ENCODE assay signal across 20 cellular contexts in genomic region chr19:54104998-54105715, GRCh38. TPM values are rescaled to one million over a fixed set of nuclear protein-coding genes. Genes with fewer than 3 reads are reported as not detected.
DNase-seq lines count a peak whose midpoint lies in the region; ATAC-seq lines count a peak whose summit lies in the region.
"Had no signal": no experiment of that assay in that cellular context is flagged by ENCODE, and none has a peak within 500 bp of the region (broad histone marks: within the 10 kb centered on the region; RNA-seq: fewer than 3 reads in every experiment).

No MANE protein-coding gene starts in this region.

- intact Hi-C loops in aorta (cut with DNase I) = loop anchor here in 1 of 2 donors (10.0 kb wide), 1 partner anchor 260 kb away; no protein-coding TSS in a partner anchor

- WGBS in aorta, 2 donors = 87 to 90% methylated on average over 11 of the region's 11 CpGs

- peaks cover 0 to 2% of the 10 kb centered on the region in 2 donors for H3K4me1 ChIP-seq in aorta (ENCODE audit: control insufficient read depth in 1 of 2, insufficient read depth in 2 of 2, low read length in 2 of 2)

- no peaks in the 10 kb centered on the region for H3K36me3 Mint-ChIP-seq in activated naive CD8-positive, alpha-beta T cell
- peaks cover 27% of the 10 kb centered on the region for H3K36me3 Mint-ChIP-seq in activated naive CD8-positive, alpha-beta T cell treated with anti-CD3 and anti-CD28 coated beads, Interleukin-2, amount 50 U/mL, for 24 hours (ENCODE audit: low read depth)
- H3K36me3 Mint-ChIP-seq in naive B cell = peaks cover 0 to 19% of the 10 kb centered on the region in 2 donors

- H3K9me3 Mint-ChIP-seq in activated naive CD8-positive, alpha-beta T cell (ENCODE audit: low read depth) = no peaks in the 10 kb centered on the region
- H3K9me3 Mint-ChIP-seq in activated naive CD8-positive, alpha-beta T cell treated with anti-CD3 and anti-CD28 coated beads, Interleukin-2, amount 50 U/mL, for 24 hours = no peaks in the 10 kb centered on the region
- no peaks in the 10 kb centered on the region for H3K9me3 Mint-ChIP-seq in naive B cell

- no peak overlapping the region for H3K27ac ChIP-seq in aorta (ENCODE audit: low read depth in 1 of 2, low read length in 2 of 2)
- H3K27ac ChIP-seq: esophagus muscularis mucosa had no signal

- ATAC-seq in activated naive CD8-positive, alpha-beta T cell treated with anti-CD3 and anti-CD28 coated beads, Interleukin-2, amount 50 U/mL, for 24 hours = no peak
- no peak for ATAC-seq in naive B cell (ENCODE audit: low read depth in 2 of 2)
- no peak for ATAC-seq in aorta (ENCODE audit: low FRiP score)
- ATAC-seq: activated CD8-positive, alpha-beta memory T cell treated with anti-CD3 and anti-CD28 coated beads, Interleukin-2, amount 10 ng/mL, durations not matched to agents 7 days and 5 days; SK-N-SH treated with all-trans-retinoic acid at 6 μM for 48 hours had no signal

- no peaks in the 10 kb centered on the region for H3K27me3 Mint-ChIP-seq in activated naive CD8-positive, alpha-beta T cell
- no peaks in the 10 kb centered on the region for H3K27me3 Mint-ChIP-seq in activated naive CD8-positive, alpha-beta T cell treated with anti-CD3 and anti-CD28 coated beads, Interleukin-2, amount 50 U/mL, for 24 hours
- H3K27me3 Mint-ChIP-seq in naive B cell = no peaks in the 10 kb centered on the region
- H3K27me3 Mint-ChIP-seq: activated CD8-positive, alpha-beta memory T cell treated with anti-CD3 and anti-CD28 coated beads, Interleukin-2, amount 10 ng/mL, durations not matched to agents 7 days and 5 days had no signal

- no peak for DNase-seq in activated naive CD8-positive, alpha-beta T cell treated with anti-CD3 and anti-CD28 coated beads, Interleukin-2, amount 50 U/mL, for 24 hours
- DNase-seq in amniotic epithelial cell (ENCODE audit: low read depth) (peak; percentile 37), naive B cell (no peak), aorta (peak; percentile 42 to 56), AG20443 (ENCODE audit: low spot score) (no peak)
- DNase-seq in stimulated activated naive CD4-positive, alpha-beta T cell (lab: John Stamatoyannopoulos, UW) = no peak
- DNase-seq in stimulated activated CD4-positive, alpha-beta T cell treated with anti-CD3 and anti-CD28 coated beads, Interleukin-4, amount 100 ng/mL, for 24 hours = no peak
- DNase-seq: activated CD8-positive, alpha-beta memory T cell treated with anti-CD3 and anti-CD28 coated beads, Interleukin-2, amount 10 ng/mL, durations not matched to agents 7 days and 5 days; activated effector memory CD4-positive, alpha-beta T cell treated with Interleukin-2 at 50 U/mL for 16 hours; central memory CD4-positive, alpha-beta T cell; GF-D8; GOT3; NCI-H2171 treated with DMSO at 0.1 percent for 48 hours; nucleus accumbens had no signal

- no peaks in the 10 kb centered on the region for H3K27me3 ChIP-seq in aorta (ENCODE audit: control insufficient read depth in 1 of 2, insufficient read depth in 2 of 2, low read length in 1 of 2)
- H3K27me3 ChIP-seq: esophagus muscularis mucosa had no signal

- H3K9me3 ChIP-seq in aorta (ENCODE audit: control insufficient read depth, low read length) = no peaks in the 10 kb centered on the region
- H3K9me3 ChIP-seq: esophagus muscularis mucosa had no signal

- H3K36me3 ChIP-seq in aorta (ENCODE audit: control insufficient read depth in 1 of 2, insufficient read depth in 2 of 2, low read length in 1 of 2) = peaks cover 0 to 2% of the 10 kb centered on the region in 2 donors

- peaks cover 28% of the 10 kb centered on the region for H3K4me1 Mint-ChIP-seq in activated naive CD8-positive, alpha-beta T cell (ENCODE audit: low read depth)
- peaks cover 18% of the 10 kb centered on the region for H3K4me1 Mint-ChIP-seq in activated naive CD8-positive, alpha-beta T cell treated with anti-CD3 and anti-CD28 coated beads, Interleukin-2, amount 50 U/mL, for 24 hours
- peaks cover 23 to 42% (median 30%) of the 10 kb centered on the region in 3 donors for H3K4me1 Mint-ChIP-seq in naive B cell

- H3K27ac Mint-ChIP-seq in activated naive CD8-positive, alpha-beta T cell = peak overlapping the region; percentile 29
- no peak overlapping the region for H3K27ac Mint-ChIP-seq in activated naive CD8-positive, alpha-beta T cell treated with anti-CD3 and anti-CD28 coated beads, Interleukin-2, amount 50 U/mL, for 24 hours
- peak overlapping the region in 1 of 6 donors; percentile 37 for H3K27ac Mint-ChIP-seq in naive B cell
- H3K27ac Mint-ChIP-seq: activated CD8-positive, alpha-beta memory T cell treated with anti-CD3 and anti-CD28 coated beads, Interleukin-2, amount 10 ng/mL, durations not matched to agents 7 days and 5 days had no signal

- H3K4me3 ChIP-seq in aorta (ENCODE audit: low read length in 2 of 2) = no peak overlapping the region
- H3K4me3 ChIP-seq: esophagus muscularis mucosa had no signal

- H3K4me3 Mint-ChIP-seq in activated naive CD8-positive, alpha-beta T cell = peak overlapping the region; percentile 49
- H3K4me3 Mint-ChIP-seq in activated naive CD8-positive, alpha-beta T cell treated with anti-CD3 and anti-CD28 coated beads, Interleukin-2, amount 50 U/mL, for 24 hours = no peak overlapping the region
- peak overlapping the region in 7 of 8 donors; percentile 4 to 98 (median 25) for H3K4me3 Mint-ChIP-seq in naive B cell

RNA-seq across cellular contexts. Expression of gene NDUFA3, which starts 2.5 kb away (rescaled TPM):
- polyA plus RNA-seq in naive B cell (ENCODE audit: low read depth in 6 of 6) (100 to 1,000 TPM; 288 to 486 (median 357) TPM), aorta (100 to 1,000 TPM in 1 of 2 donors, 10 to 100 TPM in 1; 76.5 to 129 TPM)
- total RNA-seq in aorta = 10 to 100 TPM; 64.9 to 65.3 TPM

RNA-seq across cellular contexts. Expression of gene OSCAR, which starts 4.6 kb away (rescaled TPM):
- under 1 TPM in 1 of 6 donors, not detected in 5; 0.73 TPM for polyA plus RNA-seq in naive B cell (ENCODE audit: low read depth in 6 of 6)
- 1 to 10 TPM; 4.4 to 6.0 TPM for total RNA-seq in aorta
- 1 to 10 TPM in 1 of 2 donors, under 1 TPM in 1; 0.31 to 2.8 TPM for polyA plus RNA-seq in aorta

RNA-seq across cellular contexts. Expression of gene TFPT, which starts 10.3 kb away (rescaled TPM):
- polyA plus RNA-seq in naive B cell (ENCODE audit: low read depth in 6 of 6) = 10 to 100 TPM in 2 of 6 donors, 1 to 10 TPM in 4; 7.2 to 11.6 (median 9.2) TPM
- total RNA-seq in aorta = 10 to 100 TPM; 12.9 to 17.3 TPM
- 10 to 100 TPM in 1 of 2 donors, 1 to 10 TPM in 1; 8.3 to 29.4 TPM for polyA plus RNA-seq in aorta

RNA-seq across cellular contexts. Expression of gene PRPF31, which starts 10.4 kb away (rescaled TPM):
- polyA plus RNA-seq in naive B cell (ENCODE audit: low read depth in 6 of 6) = 10 to 100 TPM; 59.3 to 83.7 (median 62.6) TPM
- total RNA-seq in aorta = 10 to 100 TPM; 41.5 to 50.4 TPM
- polyA plus RNA-seq in aorta = 10 to 100 TPM; 33.8 to 71.2 TPM

RNA-seq across cellular contexts. Expression of gene TARM1, which starts 24.0 kb away (rescaled TPM):
- not detected for polyA plus RNA-seq in naive B cell (ENCODE audit: low read depth in 6 of 6)
- not detected for total RNA-seq in aorta
- polyA plus RNA-seq in aorta = not detected
- total RNA-seq: activated CD8-positive, alpha-beta memory T cell treated with anti-CD3 and anti-CD28 coated beads, Interleukin-2, amount 10 ng/mL, durations not matched to agents 7 days and 5 days; esophagus muscularis mucosa; renal cortical epithelial cell; subcutaneous adipose tissue; urinary bladder had no signal
- polyA plus RNA-seq: urinary bladder had no signal

Comparison
In these comparisons a context has a peak if more than half of its experiments do, and no peak if none do; other contexts are left out.
1. DNase-seq: peak in amniotic epithelial cell (single experiment) and aorta (2 of 2); none in activated naive CD8-positive, alpha-beta T cell treated with anti-CD3 and anti-CD28 coated beads, Interleukin-2, amount 50 U/mL, for 24 hours (single experiment), naive B cell (single experiment), AG20443 (single experiment), stimulated activated naive CD4-positive, alpha-beta T cell (0 of 6) and stimulated activated CD4-positive, alpha-beta T cell treated with anti-CD3 and anti-CD28 coated beads, Interleukin-4, amount 100 ng/mL, for 24 hours (single experiment).